20 cellular contexts compared by ENCODE assay signal in genomic region chr18:11125372-11126315, GRCh38. TPM values are rescaled to one million over a fixed set of nuclear protein-coding genes. Genes with fewer than 3 reads are reported as not detected.
"Had no signal": no experiment of that assay in that cellular context is flagged by ENCODE, and none has a peak within 500 bp of the region (broad histone marks: within the 10 kb centered on the region; RNA-seq: fewer than 3 reads in every experiment).

No MANE protein-coding gene starts in this region.

- H3K27ac Mint-ChIP-seq: activated CD4-positive, alpha-beta memory T cell treated with anti-CD3 and anti-CD28 coated beads for 36 hours; activated naive CD8-positive, alpha-beta T cell treated with anti-CD3 and anti-CD28 coated beads, Interleukin-2, amount 10 ng/mL, durations not matched to agents 7 days and 5 days; activated T-helper 17 cell treated with anti-CD3 and anti-CD28 coated beads, Interleukin-2, amount 50 U/mL, for 72 hours had no signal

- ATAC-seq: activated T-helper 17 cell treated with anti-CD3 and anti-CD28 coated beads, Interleukin-2, amount 50 U/mL, for 72 hours; esophagus mucosa had no signal

- DNase-seq: activated CD4-positive, alpha-beta memory T cell treated with anti-CD3 and anti-CD28 coated beads for 36 hours; activated CD4-positive, alpha-beta T cell treated with anti-CD3 and anti-CD28 coated beads for 4 hours; activated naive CD4-positive, alpha-beta T cell; activated naive CD8-positive, alpha-beta T cell treated with anti-CD3 and anti-CD28 coated beads, Interleukin-2, amount 10 ng/mL, durations not matched to agents 7 days and 5 days; activated T-cell treated with anti-CD3 and anti-CD28 coated beads for 4 hours; amygdala; central memory CD4-positive, alpha-beta T cell; colonic mucosa; heart right ventricle; mammary epithelial cell; occipital lobe; stimulated activated CD4-positive, alpha-beta T cell treated with anti-CD3 and anti-CD28 coated beads, Interleukin-2, amount 100 ng/mL, for 48 hours; stomach; SW 1271; T-helper 2 cell; trophoblast cell had no signal

- H3K4me1 Mint-ChIP-seq: activated naive CD8-positive, alpha-beta T cell treated with anti-CD3 and anti-CD28 coated beads, Interleukin-2, amount 10 ng/mL, durations not matched to agents 7 days and 5 days; activated T-helper 17 cell treated with anti-CD3 and anti-CD28 coated beads, Interleukin-2, amount 50 U/mL, for 72 hours had no signal

- H3K4me3 Mint-ChIP-seq: activated CD4-positive, alpha-beta memory T cell treated with anti-CD3 and anti-CD28 coated beads for 36 hours; activated naive CD8-positive, alpha-beta T cell treated with anti-CD3 and anti-CD28 coated beads, Interleukin-2, amount 10 ng/mL, durations not matched to agents 7 days and 5 days; activated T-helper 17 cell treated with anti-CD3 and anti-CD28 coated beads, Interleukin-2, amount 50 U/mL, for 72 hours had no signal

- H3K4me1 ChIP-seq: colonic mucosa, heart right ventricle, prostate gland, right atrium auricular region, stomach had no signal

- H3K27ac ChIP-seq: colonic mucosa, heart right ventricle, prostate gland, right atrium auricular region, stomach had no signal

- H3K36me3 ChIP-seq: colonic mucosa, heart right ventricle, prostate gland, right atrium auricular region, stomach had no signal

- H3K9me3 ChIP-seq: colonic mucosa, prostate gland had no signal

- H3K4me3 ChIP-seq: colonic mucosa, heart right ventricle, prostate gland, right atrium auricular region, stomach had no signal

- H3K27me3 ChIP-seq: colonic mucosa, right atrium auricular region, stomach had no signal

- H3K27me3 Mint-ChIP-seq: activated CD4-positive, alpha-beta memory T cell treated with anti-CD3 and anti-CD28 coated beads for 36 hours; activated naive CD8-positive, alpha-beta T cell treated with anti-CD3 and anti-CD28 coated beads, Interleukin-2, amount 10 ng/mL, durations not matched to agents 7 days and 5 days; activated T-helper 17 cell treated with anti-CD3 and anti-CD28 coated beads, Interleukin-2, amount 50 U/mL, for 72 hours had no signal

- H3K36me3 Mint-ChIP-seq: activated CD4-positive, alpha-beta memory T cell treated with anti-CD3 and anti-CD28 coated beads for 36 hours; activated naive CD8-positive, alpha-beta T cell treated with anti-CD3 and anti-CD28 coated beads, Interleukin-2, amount 10 ng/mL, durations not matched to agents 7 days and 5 days had no signal

RNA-seq across cellular contexts. Expression of gene PIEZO2, which starts 23.7 kb away (rescaled TPM):
- total RNA-seq: activated CD4-positive, alpha-beta memory T cell treated with anti-CD3 and anti-CD28 coated beads for 36 hours; activated naive CD8-positive, alpha-beta T cell treated with anti-CD3 and anti-CD28 coated beads, Interleukin-2, amount 10 ng/mL, durations not matched to agents 7 days and 5 days; activated T-helper 17 cell treated with anti-CD3 and anti-CD28 coated beads, Interleukin-2, amount 50 U/mL, for 72 hours had no signal
- polyA plus RNA-seq: mammary epithelial cell had no signal
